In genomic region chr17:81238490-81238814, GRCh38 we compare ENCODE assay signal across 1 cellular context.
TF ChIP-seq lines count a peak whose summit lies in the region.

No MANE protein-coding gene starts in this region.

TF ChIP-seq in SK-N-SH, 30 proteins besides CTCF, POLR2A, EP300 and RAD21 (continued from another document):
- TF ChIP-seq USF1 (IDR thresholded peaks at IDR 0.05; ENCODE audit: borderline replicate concordance, low read depth) (no peak), IRF3 (IDR thresholded peaks at IDR 0.05; ENCODE audit: low read depth, low read length) (no peak), NFIC (IDR thresholded peaks at IDR 0.05; ENCODE audit: borderline replicate concordance) (no peak), RXRA (IDR thresholded peaks at IDR 0.05; ENCODE audit: borderline replicate concordance, low read depth) (no peak), RCOR1 (IDR thresholded peaks at IDR 0.05; ENCODE audit: low read length) (no peak), FOXJ3 (CRISPR knock-in tag; IDR thresholded peaks at IDR 0.05) (no peak), CHD2 (IDR thresholded peaks at IDR 0.05; ENCODE audit: low read length, partially characterized antibody) (no peak)
